1 cellular context compared by ENCODE assay signal in the genomic region with DNA sequence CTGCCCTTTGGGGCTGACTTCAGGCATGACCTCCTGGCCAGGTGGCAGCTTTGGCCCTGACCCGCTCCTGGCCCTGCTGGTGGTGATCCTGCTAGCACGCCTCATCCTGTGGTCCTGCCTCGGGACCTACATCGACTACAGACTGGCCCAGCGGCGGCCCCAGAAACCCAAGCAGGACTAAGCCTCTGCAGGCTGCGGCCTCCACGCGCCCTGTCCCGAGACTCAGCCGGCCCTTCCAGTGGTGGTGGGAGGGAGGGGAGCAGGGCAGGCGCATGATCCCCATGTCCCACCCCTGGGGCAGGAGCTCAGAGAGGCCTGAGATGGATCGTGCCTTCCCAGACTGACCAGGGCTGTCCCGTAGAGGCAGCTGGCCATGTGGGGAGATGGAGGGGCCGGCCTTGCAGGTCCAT.
TF ChIP-seq lines count a peak whose summit lies in the region.

No MANE protein-coding gene starts in this region.

TF ChIP-seq in K562, 482 proteins besides CTCF, POLR2A, EP300 and RAD21:
- TF ChIP-seq TBL1XR1 (IDR thresholded peaks at IDR 0.05; ENCODE audit: low read length in 2 of 2), result no peak
- TF ChIP-seq, protein P1, sequence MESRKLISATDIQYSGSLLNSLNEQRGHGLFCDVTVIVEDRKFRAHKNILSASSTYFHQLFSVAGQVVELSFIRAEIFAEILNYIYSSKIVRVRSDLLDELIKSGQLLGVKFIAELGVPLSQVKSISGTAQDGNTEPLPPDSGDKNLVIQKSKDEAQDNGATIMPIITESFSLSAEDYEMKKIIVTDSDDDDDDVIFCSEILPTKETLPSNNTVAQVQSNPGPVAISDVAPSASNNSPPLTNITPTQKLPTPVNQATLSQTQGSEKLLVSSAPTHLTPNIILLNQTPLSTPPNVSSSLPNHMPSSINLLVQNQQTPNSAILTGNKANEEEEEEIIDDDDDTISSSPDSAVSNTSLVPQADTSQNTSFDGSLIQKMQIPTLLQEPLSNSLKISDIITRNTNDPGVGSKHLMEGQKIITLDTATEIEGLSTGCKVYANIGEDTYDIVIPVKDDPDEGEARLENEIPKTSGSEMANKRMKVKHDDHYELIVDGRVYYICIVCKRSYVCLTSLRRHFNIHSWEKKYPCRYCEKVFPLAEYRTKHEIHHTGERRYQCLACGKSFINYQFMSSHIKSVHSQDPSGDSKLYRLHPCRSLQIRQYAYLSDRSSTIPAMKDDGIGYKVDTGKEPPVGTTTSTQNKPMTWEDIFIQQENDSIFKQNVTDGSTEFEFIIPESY (CRISPR knock-in tag; IDR thresholded peaks at IDR 0.05), result peak; percentile 70; the same call in 1 of the 2 replicates
